In the genomic region with DNA sequence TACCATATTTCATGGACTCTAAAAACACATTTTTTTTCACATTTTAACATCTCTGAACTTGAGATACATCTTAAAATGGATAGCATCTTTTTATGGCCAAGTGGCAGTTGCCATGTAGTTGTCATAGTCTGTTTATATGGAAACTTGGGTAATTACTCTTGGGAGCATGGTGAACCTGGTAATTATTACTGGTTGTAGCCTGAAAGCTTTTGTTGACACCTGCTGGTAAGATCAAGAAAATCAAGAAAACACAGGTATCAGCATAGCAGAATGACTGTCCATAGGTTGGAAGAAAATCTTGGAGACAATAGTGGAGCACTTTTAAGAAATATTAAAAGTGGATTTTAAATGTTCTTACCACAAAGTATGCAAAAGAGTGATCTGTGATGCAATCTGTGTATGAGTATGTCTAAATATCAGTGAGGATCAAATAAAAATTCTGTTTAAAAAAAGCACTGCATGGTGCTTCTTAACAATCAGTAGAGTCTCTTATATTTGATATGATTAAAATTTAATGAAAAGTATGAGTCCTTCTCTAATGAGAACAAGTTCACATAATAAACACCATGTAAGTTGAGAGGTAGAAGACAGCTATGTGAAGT, we compare ENCODE assay signal across 8 cellular contexts. TPM values are rescaled to one million over a fixed set of nuclear protein-coding genes. Genes with fewer than 3 reads are reported as not detected.
DNase-seq lines count a peak whose midpoint lies in the region; ATAC-seq, FAIRE-seq and TF ChIP-seq lines count a peak whose summit lies in the region.

No MANE protein-coding gene starts in this region.

- H3K36me3 ChIP-seq in endothelial cell of umbilical vein (ENCODE audit: control insufficient read depth in 2 of 2, extremely low read depth in 1 of 2, insufficient read depth in 2 of 2, low read length in 2 of 2), result no peaks in the 10 kb centered on the region

- POLR2A ChIA-PET in endothelial cell of umbilical vein (lab: Charles Lee), result no interaction called here

- TF ChIP-seq CTCF in AG09319 (IDR thresholded peaks at IDR 0.05; ENCODE audit: low read depth, low read length) (peak; percentile 19), endothelial cell of umbilical vein (IDR thresholded peaks at IDR 0.05; ENCODE audit: extremely low read depth in 1 of 2, insufficient read depth in 1 of 2, low read depth in 1 of 2, low read length in 2 of 2) (no peak)

- no peaks in the 10 kb centered on the region for H3K27me3 ChIP-seq in endothelial cell of umbilical vein (ENCODE audit: control insufficient read depth in 2 of 2, insufficient read depth in 2 of 2, low read length in 2 of 2)

- peak; percentile 59 for FAIRE-seq in endothelial cell of umbilical vein (lab: Jason Lieb, UNC)

- H3K9me1 ChIP-seq in endothelial cell of umbilical vein (replicated peaks; ENCODE audit: control insufficient read depth, extremely low read depth, insufficient read depth, low read length), result no peaks in the 10 kb centered on the region

- no peak overlapping the region for H2AFZ ChIP-seq in endothelial cell of umbilical vein (ENCODE audit: low read depth, low read length)

- TF ChIP-seq POLR2A in endothelial cell of umbilical vein (IDR thresholded peaks at IDR 0.05; ENCODE audit: low read depth, low read length), result no peak

- H3K4me3 ChIP-seq in endothelial cell of umbilical vein (replicated peaks in 1 of 3; ENCODE audit: insufficient read depth in 1 of 3, low read depth in 1 of 3, low read length in 3 of 3), result no peak overlapping the region

- H3K79me2 ChIP-seq in endothelial cell of umbilical vein (ENCODE audit: control insufficient read depth, insufficient read depth, low read length), result no peaks in the 10 kb centered on the region

- H3K27ac ChIP-seq in endothelial cell of umbilical vein (ENCODE audit: insufficient read depth, low read depth, low read length), result no peak overlapping the region

- intact Hi-C loops in endothelial cell of umbilical vein (cut with micrococcal nuclease), result loop anchor here (1.0 kb wide), 1 partner anchor 201 kb away; no protein-coding TSS in a partner anchor

- DNase-seq in AG09319 (ENCODE audit: extremely low read depth, low read depth) (no peak), NCI-H345 treated with DMSO at 0.1 percent for 48 hours (lab: John Stamatoyannopoulos, UW; ENCODE audit: unreplicated experiment) (peak; percentile 26), endothelial cell of umbilical vein (ENCODE audit: low read depth, low spot score) (peak; percentile 32), stromal cell of bone marrow (ENCODE audit: low read depth) (peak; percentile 13), OCI-M2 (lab: John Stamatoyannopoulos, UW; ENCODE audit: unreplicated experiment) (no peak), dedifferentiated amniotic fluid mesenchymal stem cell (ENCODE audit: extremely low spot score) (no peak)

- ATAC-seq in GM21529 (IDR thresholded peaks at IDR 0.05; ENCODE audit: unreplicated experiment) (peak; percentile 69), GM18907 (IDR thresholded peaks at IDR 0.05; ENCODE audit: unreplicated experiment) (no peak)

- no peak overlapping the region for H3K9ac ChIP-seq in endothelial cell of umbilical vein (replicated peaks; ENCODE audit: extremely low read depth, insufficient read depth, low read length)

- dilution Hi-C loops in endothelial cell of umbilical vein (cut with MboI; ENCODE audit: extremely low pct_ligation_motif_present, low sequenced_read_pairs), result no loop called here

- BruUV-seq in endothelial cell of umbilical vein (replicated peaks; lab: Mats Ljungman, UMichigan), result no TSS peak

- H3K4me2 ChIP-seq in endothelial cell of umbilical vein (ENCODE audit: insufficient read depth, low read length), result no peak overlapping the region

- no peaks in the 10 kb centered on the region for H4K20me1 ChIP-seq in endothelial cell of umbilical vein (replicated peaks; ENCODE audit: control insufficient read depth, extremely low read depth, insufficient read depth, low read length)

- no peaks in the 10 kb centered on the region for H3K4me1 ChIP-seq in endothelial cell of umbilical vein (ENCODE audit: control insufficient read depth, extremely low read depth, insufficient read depth, low read length)

- no peaks in the 10 kb centered on the region for H3K9me3 ChIP-seq in endothelial cell of umbilical vein (replicated peaks; ENCODE audit: control insufficient read depth, insufficient read depth, low read length)

- CTCF ChIA-PET in endothelial cell of umbilical vein (lab: Charles Lee), result interaction anchor here (0.8 to 2.5 kb wide), 5 partner anchors 12 to 201 kb away, joined by 3 to 24 read pairs (median 3); no protein-coding TSS in a partner anchor

TF ChIP-seq in endothelial cell of umbilical vein, 7 proteins besides CTCF, POLR2A, EP300 and RAD21:
- no peak for TF ChIP-seq POLR2AphosphoS5 (IDR thresholded peaks at IDR 0.05; ENCODE audit: insufficient read depth, low read depth, low read length)
- TF ChIP-seq GATA2 (IDR thresholded peaks at IDR 0.05; ENCODE audit: insufficient read depth, insufficient read length, low read depth, low read length), result no peak
- TF ChIP-seq JUN (IDR thresholded peaks at IDR 0.05; ENCODE audit: borderline replicate concordance, insufficient read depth, insufficient read length, low read depth), result no peak
- TF ChIP-seq MYC (IDR thresholded peaks at IDR 0.05; ENCODE audit: low read depth, low read length), result no peak
- no peak for TF ChIP-seq EZH2 (IDR thresholded peaks at IDR 0.05; ENCODE audit: borderline replicate concordance, low read depth, low read length, severe bottlenecking)
- TF ChIP-seq FOS (IDR thresholded peaks at IDR 0.05; ENCODE audit: borderline replicate concordance, insufficient read depth, low read length), result no peak
- no peak for TF ChIP-seq MAX (IDR thresholded peaks at IDR 0.05; ENCODE audit: insufficient read depth, insufficient read length)

RNA-seq across cellular contexts. Expression of gene TTC8, which starts 44.2 kb away (rescaled TPM):
- 11.9 and 15.5 TPM in 2 replicates for total RNA-seq in endothelial cell of umbilical vein
- polyA plus RNA-seq in endothelial cell of umbilical vein, result 16.3 and 17.9 TPM in 2 replicates
- polyA plus RNA-seq in endothelial cell of umbilical vein (2011; cell fraction: cytosol; rRNA removed), result 17.5 and 18.7 TPM in 2 replicates
- polyA plus RNA-seq in endothelial cell of umbilical vein (2011; cell fraction: nucleus; rRNA removed), result 40.8 and 41.1 TPM in 2 replicates
- polyA plus RNA-seq in endothelial cell of umbilical vein (2012), result 10.3 and 14.8 TPM in 2 replicates
- polyA minus RNA-seq in endothelial cell of umbilical vein, result 11.0 and 21.0 TPM in 2 replicates
- 7.1 TPM for polyA minus RNA-seq in endothelial cell of umbilical vein (2011; cell fraction: cytosol; rRNA and poly(A)+ RNA removed)
- 11.6 and 12.6 TPM in 2 replicates for polyA minus RNA-seq in endothelial cell of umbilical vein (2011; cell fraction: nucleus; rRNA and poly(A)+ RNA removed)

Comparison
In these comparisons a context has a peak if more than half of its experiments do, and no peak if none do; other contexts are left out.
1. DNase-seq: peak in NCI-H345 treated with DMSO at 0.1 percent for 48 hours (single experiment), endothelial cell of umbilical vein (single experiment) and stromal cell of bone marrow (single experiment); none in AG09319 (single experiment), OCI-M2 (single experiment) and dedifferentiated amniotic fluid mesenchymal stem cell (single experiment).